1 cellular context compared by ENCODE assay signal in genomic region chr5:140827704-140828401, GRCh38.
TF ChIP-seq lines count a peak whose summit lies in the region.

PCDHA6 (plus strand) TSS chr5:140827960; CDS start chr5:140828092, 132 bp downstream.

TF ChIP-seq in K562, 482 proteins besides CTCF, POLR2A, EP300 and RAD21 (continued from another document):
- no peak for TF ChIP-seq ZNF644 (tag; IDR thresholded peaks at IDR 0.05; ENCODE audit: low read depth)
- no peak for TF ChIP-seq NUFIP1 (IDR thresholded peaks at IDR 0.05; ENCODE audit: partially characterized antibody)
- no peak for TF ChIP-seq RBM14 (IDR thresholded peaks at IDR 0.05; ENCODE audit: borderline replicate concordance, insufficient read depth, low read depth, low read length)
- no peak for TF ChIP-seq ZNF146 (CRISPR knock-in tag; IDR thresholded peaks at IDR 0.05; ENCODE audit: unreplicated experiment)
- TF ChIP-seq, protein P1, sequence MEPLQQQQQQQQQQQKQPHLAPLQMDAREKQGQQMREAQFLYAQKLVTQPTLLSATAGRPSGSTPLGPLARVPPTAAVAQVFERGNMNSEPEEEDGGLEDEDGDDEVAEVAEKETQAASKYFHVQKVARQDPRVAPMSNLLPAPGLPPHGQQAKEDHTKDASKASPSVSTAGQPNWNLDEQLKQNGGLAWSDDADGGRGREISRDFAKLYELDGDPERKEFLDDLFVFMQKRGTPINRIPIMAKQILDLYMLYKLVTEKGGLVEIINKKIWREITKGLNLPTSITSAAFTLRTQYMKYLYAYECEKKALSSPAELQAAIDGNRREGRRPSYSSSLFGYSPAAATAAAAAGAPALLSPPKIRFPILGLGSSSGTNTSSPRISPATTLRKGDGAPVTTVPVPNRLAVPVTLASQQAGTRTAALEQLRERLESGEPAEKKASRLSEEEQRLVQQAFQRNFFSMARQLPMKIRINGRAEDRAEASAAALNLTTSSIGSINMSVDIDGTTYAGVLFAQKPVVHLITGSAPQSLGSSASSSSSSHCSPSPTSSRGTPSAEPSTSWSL (CRISPR knock-in tag; IDR thresholded peaks at IDR 0.05; ENCODE audit: borderline replicate concordance): no peak
- no peak for TF ChIP-seq HMG20A (CRISPR knock-in tag; conservative IDR thresholded peaks at IDR 0.05)
- no peak for TF ChIP-seq BCL6 (CRISPR knock-in tag; IDR thresholded peaks at IDR 0.05)
- TF ChIP-seq CCAR2 (IDR thresholded peaks at IDR 0.05; ENCODE audit: low read depth, low read length): no peak
- TF ChIP-seq ZC3H11A (IDR thresholded peaks at IDR 0.05; ENCODE audit: low read depth, low read length): no peak
